ENCODE assay signal across 9 cellular contexts in the genomic region with DNA sequence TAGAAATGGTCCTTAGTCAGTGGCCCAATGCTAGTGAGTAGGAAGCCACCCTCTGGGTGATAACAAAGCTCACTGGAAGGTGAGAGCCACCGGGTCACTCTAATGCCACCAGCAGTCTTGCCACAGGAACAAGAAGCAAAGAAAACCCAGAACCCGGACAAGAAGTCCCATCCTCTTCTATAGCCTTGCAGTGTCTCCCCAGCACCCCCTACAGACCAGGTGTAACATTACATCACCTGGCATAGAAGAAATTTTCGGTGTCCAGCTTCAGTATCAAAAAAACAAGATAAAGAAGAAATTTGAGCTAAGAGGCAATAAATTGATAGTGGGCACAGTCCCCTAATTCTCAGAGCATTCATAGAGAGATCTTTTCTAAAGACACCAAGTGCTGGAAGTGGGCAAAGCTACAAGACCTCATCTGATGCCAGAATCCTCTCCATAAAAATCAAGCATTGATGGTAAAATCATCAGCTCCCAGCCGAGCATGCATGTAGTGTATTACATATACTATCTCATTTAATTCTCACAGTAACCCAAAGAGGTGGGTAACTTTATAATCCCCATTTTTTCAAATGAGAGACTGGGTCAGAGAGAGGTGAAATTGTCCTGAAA.
DNase-seq lines count a peak whose midpoint lies in the region; ATAC-seq and TF ChIP-seq lines count a peak whose summit lies in the region.
"Had no signal": no experiment of that assay in that cellular context is flagged by ENCODE, and none has a peak within 500 bp of the region (broad histone marks: within the 10 kb centered on the region; RNA-seq: fewer than 3 reads in every experiment).

No MANE protein-coding gene starts in this region.

- H3K4me1 Mint-ChIP-seq in progenitor cell of endocrine pancreas (ENCODE audit: low read depth): no peaks in the 10 kb centered on the region

- no peaks in the 10 kb centered on the region for H3K9me3 Mint-ChIP-seq in progenitor cell of endocrine pancreas (ENCODE audit: low read depth)

- H3K27ac Mint-ChIP-seq in progenitor cell of endocrine pancreas: no peak overlapping the region

- H3K27me3 Mint-ChIP-seq in progenitor cell of endocrine pancreas: peaks cover 9% of the 10 kb centered on the region

- TF ChIP-seq CTCF in LNCAP (IDR thresholded peaks at IDR 0.05): peak; percentile 89
- peak; percentile 72 for TF ChIP-seq CTCF in progenitor cell of endocrine pancreas (IDR thresholded peaks at IDR 0.05; ENCODE audit: unreplicated experiment)

- peak; percentile 38 for DNase-seq in activated CD4-positive, alpha-beta T cell treated with anti-CD3 and anti-CD28 coated beads for 48 hours
- DNase-seq in activated CD4-positive, alpha-beta T cell treated with anti-CD3 and anti-CD28 coated beads, Interleukin-2, amount 50 U/mL, for 1 hour: no peak
- peak; percentile 6 for DNase-seq in central memory CD4-positive, alpha-beta T cell
- DNase-seq in progenitor cell of endocrine pancreas (ENCODE audit: low spot score, unreplicated experiment) (no peak), GF-D8 (lab: John Stamatoyannopoulos, UW) (no peak)
- DNase-seq: right cardiac atrium had no signal

- no peak for ATAC-seq in HG03135 (IDR thresholded peaks at IDR 0.05; ENCODE audit: unreplicated experiment)
- ATAC-seq in HG02798 (IDR thresholded peaks at IDR 0.05; ENCODE audit: poor library complexity, unreplicated experiment): no peak
- ATAC-seq: right cardiac atrium had no signal

- H3K4me3 Mint-ChIP-seq in progenitor cell of endocrine pancreas (ENCODE audit: low read depth): no peak overlapping the region

- H3K36me3 Mint-ChIP-seq in progenitor cell of endocrine pancreas (ENCODE audit: insufficient read depth): no peaks in the 10 kb centered on the region

Comparison
In these comparisons a context has a peak if more than half of its experiments do, and no peak if none do; other contexts are left out.
1. DNase-seq: peak in activated CD4-positive, alpha-beta T cell treated with anti-CD3 and anti-CD28 coated beads for 48 hours (single experiment) and central memory CD4-positive, alpha-beta T cell (single experiment); none in activated CD4-positive, alpha-beta T cell treated with anti-CD3 and anti-CD28 coated beads, Interleukin-2, amount 50 U/mL, for 1 hour (single experiment), progenitor cell of endocrine pancreas (single experiment) and GF-D8 (single experiment).